28 cellular contexts compared by ENCODE assay signal in the genomic region with DNA sequence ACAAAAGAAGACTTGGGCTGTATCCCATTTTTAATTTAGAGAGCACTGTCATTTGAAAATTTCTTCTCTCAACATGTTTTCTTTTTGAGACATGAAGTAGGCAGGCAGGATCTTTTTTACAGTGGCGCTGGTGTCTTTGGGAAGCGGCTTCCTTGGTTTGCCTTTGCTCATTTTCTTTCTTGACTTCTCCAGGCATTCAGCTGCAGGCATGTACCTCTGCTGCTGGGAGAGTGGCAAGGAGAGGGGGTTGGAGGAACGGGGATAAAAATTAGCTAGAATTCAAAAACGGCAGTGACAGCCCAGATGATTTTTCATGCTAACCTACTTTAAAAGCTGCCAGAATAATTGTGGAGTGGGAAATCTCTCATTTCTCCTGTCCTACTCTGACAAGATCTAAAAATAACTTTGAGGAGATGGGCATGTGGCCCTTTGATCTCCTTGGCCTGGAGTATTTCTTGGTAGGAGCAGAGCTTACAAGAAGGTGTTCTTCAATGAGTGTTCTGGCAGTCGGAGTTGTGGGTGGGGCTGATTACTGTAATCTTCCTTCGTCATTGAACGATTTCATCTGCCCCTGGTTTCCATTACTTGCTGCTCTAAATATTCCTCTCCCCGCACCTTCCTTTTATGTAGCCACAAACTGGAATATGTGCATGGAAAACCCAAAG. TPM values are rescaled to one million over a fixed set of nuclear protein-coding genes. Genes with fewer than 3 reads are reported as not detected.
DNase-seq lines count a peak whose midpoint lies in the region; ATAC-seq, FAIRE-seq and TF ChIP-seq lines count a peak whose summit lies in the region.
"Had no signal": no experiment of that assay in that cellular context is flagged by ENCODE, and none has a peak within 500 bp of the region (broad histone marks: within the 10 kb centered on the region; RNA-seq: fewer than 3 reads in every experiment).

No MANE protein-coding gene starts in this region.

- FAIRE-seq in GM12892 (lab: Jason Lieb, UNC) = no peak
- FAIRE-seq: H54 had no signal

- intact Hi-C loops in Right ventricle myocardium superior (cut with DNase I) = loop anchor here (10.0 kb wide), 1 partner anchor 55 kb away; the partner anchor contains the start of gene TBL1X

- peaks cover 85% of the 10 kb centered on the region for H3K4me1 ChIP-seq in cardiac muscle cell (ENCODE audit: low read depth)
- H3K4me1 ChIP-seq: stomach, tibial nerve had no signal

- H3K4me3 Mint-ChIP-seq in nephron = no peak overlapping the region
- H3K4me3 Mint-ChIP-seq in activated naive CD4-positive, alpha-beta T cell treated with anti-CD3 and anti-CD28 coated beads, Interleukin-2, amount 10 ng/mL, durations not matched to agents 7 days and 5 days = no peak overlapping the region
- H3K4me3 Mint-ChIP-seq: activated T-cell treated with anti-CD3 and anti-CD28 coated beads, Interleukin-2, amount 50 U/mL, for 4 hours; B cell; endodermal cell had no signal

- ATAC-seq in Right ventricle myocardium superior (ENCODE audit: poor library complexity) = no peak
- ATAC-seq in GM21619 (IDR thresholded peaks at IDR 0.05; ENCODE audit: unreplicated experiment) = no peak
- ATAC-seq: activated T-cell treated with anti-CD3 and anti-CD28 coated beads, Interleukin-2, amount 50 U/mL, for 4 hours; naive thymus-derived CD4-positive, alpha-beta T cell; right cardiac atrium had no signal

- TF ChIP-seq CTCF in cardiac muscle cell (IDR thresholded peaks at IDR 0.05; ENCODE audit: low read depth, low read length) = no peak
- no peak for TF ChIP-seq CTCF in nephron (IDR thresholded peaks at IDR 0.05; ENCODE audit: unreplicated experiment in 3 of 3)

- H3K36me3 Mint-ChIP-seq in nephron (ENCODE audit: low read depth) = peaks cover 11% of the 10 kb centered on the region
- H3K36me3 Mint-ChIP-seq in activated naive CD4-positive, alpha-beta T cell treated with anti-CD3 and anti-CD28 coated beads, Interleukin-2, amount 10 ng/mL, durations not matched to agents 7 days and 5 days = peaks cover 7% of the 10 kb centered on the region

- H3K4me1 Mint-ChIP-seq in nephron = peaks cover 54% of the 10 kb centered on the region
- H3K4me1 Mint-ChIP-seq in activated naive CD4-positive, alpha-beta T cell treated with anti-CD3 and anti-CD28 coated beads, Interleukin-2, amount 10 ng/mL, durations not matched to agents 7 days and 5 days = peaks cover 27% of the 10 kb centered on the region

- H3K4me3 ChIP-seq in cardiac muscle cell = no peak overlapping the region
- H3K4me3 ChIP-seq: adrenal gland, heart left ventricle, stomach, tibial nerve had no signal

- DNase-seq in cardiac muscle cell (ENCODE audit: low read depth in 1 of 2, low spot score in 1 of 2) (peak in 1 of 2 donors; percentile 56), Right ventricle myocardium superior (no peak), fibroblast of gingiva (ENCODE audit: low read depth) (peak; percentile 36), islet precursor cell (no peak), GM12892 (ENCODE audit: insufficient read length) (no peak)
- no peak for DNase-seq in activated naive CD4-positive, alpha-beta T cell treated with anti-CD3 and anti-CD28 coated beads, Interleukin-2, amount 10 ng/mL, durations not matched to agents 7 days and 5 days
- DNase-seq: activated CD8-positive, alpha-beta memory T cell treated with anti-CD3 and anti-CD28 coated beads for 24 hours; activated naive CD4-positive, alpha-beta T cell; activated T-cell treated with anti-CD3 and anti-CD28 coated beads, Interleukin-2, amount 50 U/mL, for 4 hours; cortex of kidney; endodermal cell; GF-D8; heart left ventricle; Kasumi-1; naive thymus-derived CD4-positive, alpha-beta T cell; NCI-H1694 treated with DMSO at 0.1 percent for 48 hours; NCI-H2171 treated with DMSO at 0.1 percent for 48 hours; NCI-H69; occipital lobe; right cardiac atrium; stomach had no signal

- H3K27ac ChIP-seq in cardiac muscle cell = peak overlapping the region; percentile 82
- H3K27ac ChIP-seq: 22Rv1, adrenal gland, tibial nerve had no signal

- CTCF ChIA-PET in activated naive CD4-positive, alpha-beta T cell treated with anti-CD3 and anti-CD28 coated beads, Interleukin-2, amount 10 ng/mL, durations not matched to agents 7 days and 5 days (lab: Charles Lee) = no interaction called here

- no peaks in the 10 kb centered on the region for H3K36me3 ChIP-seq in cardiac muscle cell
- H3K36me3 ChIP-seq: adrenal gland, heart left ventricle, stomach, tibial nerve had no signal

- no peaks in the 10 kb centered on the region for H3K27me3 Mint-ChIP-seq in nephron (ENCODE audit: low read depth)
- H3K27me3 Mint-ChIP-seq in activated naive CD4-positive, alpha-beta T cell treated with anti-CD3 and anti-CD28 coated beads, Interleukin-2, amount 10 ng/mL, durations not matched to agents 7 days and 5 days = no peaks in the 10 kb centered on the region
- H3K27me3 Mint-ChIP-seq: B cell; naive thymus-derived CD4-positive, alpha-beta T cell had no signal

- H3K27ac Mint-ChIP-seq in nephron = peak overlapping the region; percentile 46 to 83 (median 70)
- no peak overlapping the region for H3K27ac Mint-ChIP-seq in activated naive CD4-positive, alpha-beta T cell treated with anti-CD3 and anti-CD28 coated beads, Interleukin-2, amount 10 ng/mL, durations not matched to agents 7 days and 5 days
- H3K27ac Mint-ChIP-seq: B cell, endodermal cell had no signal

- H3K9me3 ChIP-seq in cardiac muscle cell (ENCODE audit: low read depth) = no peaks in the 10 kb centered on the region
- H3K9me3 ChIP-seq: adrenal gland, heart left ventricle, stomach, tibial nerve had no signal

- H3K27me3 ChIP-seq in cardiac muscle cell = no peaks in the 10 kb centered on the region
- H3K27me3 ChIP-seq: adrenal gland, heart left ventricle, stomach, tibial nerve had no signal

- TF ChIP-seq POLR2A in GM12892 (IDR thresholded peaks at IDR 0.05; ENCODE audit: low read depth, low read length) = no peak

- H3K9me3 Mint-ChIP-seq in nephron = peaks cover 3% of the 10 kb centered on the region
- no peaks in the 10 kb centered on the region for H3K9me3 Mint-ChIP-seq in activated naive CD4-positive, alpha-beta T cell treated with anti-CD3 and anti-CD28 coated beads, Interleukin-2, amount 10 ng/mL, durations not matched to agents 7 days and 5 days
- H3K9me3 Mint-ChIP-seq: activated T-cell treated with anti-CD3 and anti-CD28 coated beads, Interleukin-2, amount 50 U/mL, for 4 hours had no signal

RNA-seq across cellular contexts. Expression of gene TBL1X, which starts 54.8 kb away (rescaled TPM):
- total RNA-seq in cardiac muscle cell (28.7 and 29.9 TPM in 2 replicates), Right ventricle myocardium superior (10.1 TPM)
- polyA plus RNA-seq in cardiac muscle cell = 21.8 and 28.8 TPM in 2 replicates
- 5.4 TPM for polyA plus RNA-seq in GM12892 (2012; ENCODE audit: missing spikeins)
